In genomic region chr11:412641-413119, GRCh38 we compare ENCODE assay signal across 2 cellular contexts.
TF ChIP-seq lines count a peak whose summit lies in the region.

No MANE protein-coding gene starts in this region.

TF ChIP-seq in SK-N-SH treated with all-trans-retinoic acid at 6 μM for 48 hours, 23 proteins besides CTCF, POLR2A, EP300 and RAD21:
- TF ChIP-seq GLIS3 (CRISPR knock-in tag; IDR thresholded peaks at IDR 0.05) (no peak), ISL1 (CRISPR knock-in tag; IDR thresholded peaks at IDR 0.05) (no peak), POU6F1 (CRISPR knock-in tag; IDR thresholded peaks at IDR 0.05; ENCODE audit: borderline replicate concordance, low read depth) (no peak), ZC3H10 (CRISPR knock-in tag; IDR thresholded peaks at IDR 0.05) (no peak), OSR1 (CRISPR knock-in tag; IDR thresholded peaks at IDR 0.05) (no peak), RARB (CRISPR knock-in tag; IDR thresholded peaks at IDR 0.05) (no peak)

TF ChIP-seq in SK-N-SH, 30 proteins besides CTCF, POLR2A, EP300 and RAD21:
- TF ChIP-seq ELF1 (IDR thresholded peaks at IDR 0.05), result no peak
- TF ChIP-seq GABPA (IDR thresholded peaks at IDR 0.05; ENCODE audit: low read depth), result no peak
- no peak for TF ChIP-seq NRF1 (IDR thresholded peaks at IDR 0.05; ENCODE audit: low read depth, low read length)
- no peak for TF ChIP-seq REST (IDR thresholded peaks at IDR 0.05; ENCODE audit: low read depth, low read length)
- TF ChIP-seq MXI1 (IDR thresholded peaks at IDR 0.05; ENCODE audit: low read depth, low read length), result no peak
- TF ChIP-seq POLR2AphosphoS5 (IDR thresholded peaks at IDR 0.05; ENCODE audit: low read depth, low read length), result no peak
- no peak for TF ChIP-seq GATA2 (CRISPR knock-in tag; IDR thresholded peaks at IDR 0.05)
- TF ChIP-seq ZBTB33 (IDR thresholded peaks at IDR 0.05; ENCODE audit: borderline replicate concordance, low read depth), result no peak
- TF ChIP-seq SIN3A (IDR thresholded peaks at IDR 0.05; ENCODE audit: borderline replicate concordance, low read depth, low read length), result no peak
- TF ChIP-seq USF2 (IDR thresholded peaks at IDR 0.05; ENCODE audit: borderline replicate concordance, low read depth, low read length), result no peak
- TF ChIP-seq FOSL2 (IDR thresholded peaks at IDR 0.05; ENCODE audit: borderline replicate concordance, low read depth), result no peak
- no peak for TF ChIP-seq CHD2 (IDR thresholded peaks at IDR 0.05; ENCODE audit: low read length, partially characterized antibody)
- no peak for TF ChIP-seq RXRA (IDR thresholded peaks at IDR 0.05; ENCODE audit: borderline replicate concordance, low read depth)
- TF ChIP-seq TAF1 (IDR thresholded peaks at IDR 0.05; ENCODE audit: borderline replicate concordance, low read depth, low read length), result no peak
- no peak for TF ChIP-seq RFX5 (IDR thresholded peaks at IDR 0.05; ENCODE audit: low read length)
- no peak for TF ChIP-seq USF1 (IDR thresholded peaks at IDR 0.05; ENCODE audit: borderline replicate concordance, low read depth)
- no peak for TF ChIP-seq MEF2A (IDR thresholded peaks at IDR 0.05; ENCODE audit: borderline replicate concordance, low read depth)
- TF ChIP-seq FOXM1 (IDR thresholded peaks at IDR 0.05; ENCODE audit: low read depth), result no peak
- no peak for TF ChIP-seq TEAD4 (IDR thresholded peaks at IDR 0.05; ENCODE audit: borderline replicate concordance, insufficient read depth)
